In the genomic region with DNA sequence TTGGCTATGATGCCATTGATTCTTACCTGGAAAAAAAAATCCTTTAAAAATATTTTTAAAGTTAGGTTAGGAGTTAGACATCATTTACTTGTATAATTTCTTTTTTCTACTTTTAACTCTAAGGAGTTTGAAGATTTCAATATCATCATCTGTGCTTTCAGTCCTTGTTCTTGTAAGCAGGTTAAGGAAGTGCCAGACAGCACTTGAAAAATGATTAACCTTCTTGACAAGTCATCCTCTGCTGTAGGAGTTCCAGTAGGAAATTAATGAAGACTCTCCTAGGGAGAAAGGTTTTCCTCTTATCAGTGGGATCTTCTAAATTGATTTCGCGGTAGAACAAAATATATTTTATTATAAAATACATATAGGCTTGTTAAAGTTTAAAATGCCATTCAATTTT, we compare ENCODE assay signal across 19 cellular contexts.
"Had no signal": no experiment of that assay in that cellular context is flagged by ENCODE, and none has a peak within 500 bp of the region (broad histone marks: within the 10 kb centered on the region; RNA-seq: fewer than 3 reads in every experiment).

No MANE protein-coding gene starts in this region.

- H3K36me3 ChIP-seq: Peyer's patch, SJSA1 had no signal

- H3K27ac ChIP-seq: Peyer's patch, SJSA1 had no signal

- DNase-seq: activated CD4-positive, alpha-beta T cell treated with anti-CD3 and anti-CD28 coated beads for 48 hours; activated CD4-positive, alpha-beta T cell treated with anti-CD3 and anti-CD28 coated beads, Interleukin-2, amount 50 U/mL, for 4 hours; activated CD4-positive, CD25-positive, alpha-beta regulatory T cell treated with anti-CD3 and anti-CD28 coated beads, Interleukin-2, amount 50 U/mL, for 72 hours; activated CD8-positive, alpha-beta memory T cell treated with anti-CD3 and anti-CD28 coated beads, Interleukin-2, amount 50 U/mL, for 48 hours; activated CD8-positive, alpha-beta T cell treated with anti-CD3 and anti-CD28 coated beads, Interleukin-2, amount 10 ng/mL, durations not matched to agents 7 days and 5 days; activated effector memory CD4-positive, alpha-beta T cell treated with Interleukin-2 at 50 U/mL for 16 hours; activated naive CD4-positive, alpha-beta T cell treated with anti-CD3 and anti-CD28 coated beads for 36 hours; activated T-cell treated with anti-CD3 and anti-CD28 coated beads, Interleukin-2, amount 50 U/mL, for 1 hour; amygdala; KG1; NCI-H1092; NCI-H187; NCI-H345; NCI-H510A; NCI-H526 treated with DMSO at 0.1 percent for 48 hours; Peyer's patch; SHP77 had no signal

- ATAC-seq: activated CD8-positive, alpha-beta T cell treated with anti-CD3 and anti-CD28 coated beads, Interleukin-2, amount 10 ng/mL, durations not matched to agents 7 days and 5 days; WTC11 had no signal

- H3K4me3 ChIP-seq: Peyer's patch, SJSA1 had no signal

- H3K27me3 ChIP-seq: Peyer's patch, SJSA1 had no signal

- H3K9me3 ChIP-seq: Peyer's patch, SJSA1 had no signal
